5 cellular contexts compared by ENCODE assay signal in the genomic region with DNA sequence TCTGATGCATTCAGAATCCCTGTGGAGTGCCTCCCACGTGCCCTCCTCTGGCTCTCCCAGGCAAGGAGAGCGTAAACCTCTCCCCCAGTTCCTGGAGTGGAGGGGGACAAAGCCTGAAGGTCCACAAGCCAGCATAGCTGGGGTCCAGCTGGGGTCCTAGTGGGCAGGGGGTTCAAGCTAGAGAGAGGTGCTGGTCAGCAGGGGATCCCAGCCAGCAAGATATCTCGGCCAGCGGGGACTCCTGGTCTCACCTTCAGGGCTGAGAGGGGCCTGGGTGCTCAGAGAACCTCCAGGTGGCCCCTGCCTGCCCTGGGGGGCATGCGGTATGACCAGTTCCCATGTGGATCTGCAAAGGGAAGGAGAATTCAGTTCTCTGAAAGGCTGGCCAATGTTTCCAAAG.
"Had no signal": no experiment of that assay in that cellular context is flagged by ENCODE, and none has a peak within 500 bp of the region (broad histone marks: within the 10 kb centered on the region; RNA-seq: fewer than 3 reads in every experiment).

No MANE protein-coding gene starts in this region.

- ATAC-seq: K562 had no signal

- H3K4me3 ChIP-seq: GM23248, HAP-1, K562 had no signal

- H3K4me1 ChIP-seq: HAP-1 had no signal

- H3K36me3 ChIP-seq: HAP-1 had no signal

- H2AFZ ChIP-seq: GM23248 had no signal

- H3K9me3 ChIP-seq: HAP-1 had no signal

- DNase-seq: GM23248, IMR-90, KG1 had no signal

- H3K9ac ChIP-seq: GM23248 had no signal

- H3K27ac ChIP-seq: GM23248 had no signal
